In genomic region chr17:38579934-38580333, GRCh38 we compare ENCODE assay signal across 8 cellular contexts. TPM values are rescaled to one million over a fixed set of nuclear protein-coding genes. Genes with fewer than 3 reads are reported as not detected.
A peak's percentile ranks its signal among the peaks of the same experiment; 100 is the strongest.
DNase-seq lines count a peak whose midpoint lies in the region; ATAC-seq and TF ChIP-seq lines count a peak whose summit lies in the region.

No MANE protein-coding gene starts in this region.

- TF ChIP-seq CTCF in GM13976 (IDR thresholded peaks at IDR 0.05; ENCODE audit: borderline replicate concordance, control extremely low read depth, extremely low read depth, insufficient read depth, missing control alignments) (peak; percentile 23), cardiac fibroblast (IDR thresholded peaks at IDR 0.05; ENCODE audit: low read depth, low read length) (peak; percentile 28)

- ATAC-seq in GM21619 (IDR thresholded peaks at IDR 0.05; ENCODE audit: unreplicated experiment) (no peak), HG03135 (IDR thresholded peaks at IDR 0.05; ENCODE audit: unreplicated experiment) (no peak), GM18867 (IDR thresholded peaks at IDR 0.05; ENCODE audit: unreplicated experiment) (no peak)

- H3K4me3 ChIP-seq in cardiac fibroblast (replicated peaks in 1 of 2; ENCODE audit: low read depth in 2 of 2, low read length in 2 of 2), result no peak overlapping the region

- DNase-seq in AG08395 (ENCODE audit: low spot score), result peak; percentile 60
- DNase-seq in GM13976 (ENCODE audit: low spot score), result peak; percentile 60
- DNase-seq in NCI-H510A (lab: John Stamatoyannopoulos, UW), result peak; percentile 77
- peak; percentile 43 to 53 for DNase-seq in cardiac fibroblast (ENCODE audit: low read depth in 2 of 2)
- peak; percentile 41 for DNase-seq in occipital lobe (lab: John Stamatoyannopoulos, UW)

- in situ Hi-C loops in GM13976 (cut with MboI; ENCODE audit: low sequenced_read_pairs, unreplicated experiment), result loop anchor here (10.0 kb wide), 1 partner anchor 85 kb away; no protein-coding TSS in a partner anchor

RNA-seq across cellular contexts. Expression of gene SRCIN1, which starts 25.8 kb away (rescaled TPM):
- 24.5 TPM for total RNA-seq in occipital lobe
